ENCODE assay signal across 15 cellular contexts in genomic region chr20:19077370-19078220, GRCh38.
"Had no signal": no experiment of that assay in that cellular context is flagged by ENCODE, and none has a peak within 500 bp of the region (broad histone marks: within the 10 kb centered on the region; RNA-seq: fewer than 3 reads in every experiment).

No MANE protein-coding gene starts in this region.

- ATAC-seq: activated CD4-positive, alpha-beta T cell treated with anti-CD3 and anti-CD28 coated beads for 36 hours; activated T-helper 17 cell treated with anti-CD3 and anti-CD28 coated beads, Interleukin-2, amount 50 U/mL, for 72 hours; WTC11 had no signal

- H3K4me3 Mint-ChIP-seq: activated CD4-positive, alpha-beta memory T cell treated with anti-CD3 and anti-CD28 coated beads for 36 hours; activated CD4-positive, alpha-beta T cell treated with anti-CD3 and anti-CD28 coated beads for 36 hours; activated naive CD8-positive, alpha-beta T cell treated with anti-CD3 and anti-CD28 coated beads for 36 hours; activated T-helper 17 cell treated with anti-CD3 and anti-CD28 coated beads, Interleukin-2, amount 50 U/mL, for 72 hours; WTC11 had no signal

- H3K4me1 ChIP-seq: left ventricle myocardium inferior, prostate gland, right atrium auricular region, stomach had no signal

- H3K36me3 Mint-ChIP-seq: activated CD4-positive, alpha-beta memory T cell treated with anti-CD3 and anti-CD28 coated beads for 36 hours; activated naive CD8-positive, alpha-beta T cell treated with anti-CD3 and anti-CD28 coated beads for 36 hours; WTC11 had no signal

- H3K27ac Mint-ChIP-seq: activated CD4-positive, alpha-beta memory T cell treated with anti-CD3 and anti-CD28 coated beads for 36 hours; activated CD4-positive, alpha-beta T cell treated with anti-CD3 and anti-CD28 coated beads for 36 hours; activated naive CD8-positive, alpha-beta T cell treated with anti-CD3 and anti-CD28 coated beads for 36 hours; activated T-helper 17 cell treated with anti-CD3 and anti-CD28 coated beads, Interleukin-2, amount 50 U/mL, for 72 hours; WTC11 had no signal

- H3K27ac ChIP-seq: left ventricle myocardium inferior, prostate gland, right atrium auricular region, stomach had no signal

- H3K27me3 Mint-ChIP-seq: activated CD4-positive, alpha-beta memory T cell treated with anti-CD3 and anti-CD28 coated beads for 36 hours; activated naive CD8-positive, alpha-beta T cell treated with anti-CD3 and anti-CD28 coated beads for 36 hours had no signal

- H3K4me1 Mint-ChIP-seq: activated T-helper 17 cell treated with anti-CD3 and anti-CD28 coated beads, Interleukin-2, amount 50 U/mL, for 72 hours had no signal

- DNase-seq: activated CD4-positive, alpha-beta memory T cell treated with anti-CD3 and anti-CD28 coated beads for 36 hours; activated CD4-positive, alpha-beta T cell treated with anti-CD3 and anti-CD28 coated beads for 36 hours; activated naive CD4-positive, alpha-beta T cell; activated naive CD8-positive, alpha-beta T cell treated with anti-CD3 and anti-CD28 coated beads for 36 hours; activated T-cell treated with anti-CD3 and anti-CD28 coated beads, Interleukin-2, amount 50 U/mL, for 1 hour; amniotic stem cell; hypothalamus; islet precursor cell; left ventricle myocardium inferior; mammary epithelial cell; stomach had no signal

- H3K4me3 ChIP-seq: left ventricle myocardium inferior, prostate gland, right atrium auricular region, stomach had no signal

- H3K9me3 Mint-ChIP-seq: activated CD4-positive, alpha-beta memory T cell treated with anti-CD3 and anti-CD28 coated beads for 36 hours; activated naive CD8-positive, alpha-beta T cell treated with anti-CD3 and anti-CD28 coated beads for 36 hours; activated T-helper 17 cell treated with anti-CD3 and anti-CD28 coated beads, Interleukin-2, amount 50 U/mL, for 72 hours had no signal

- H3K9me3 ChIP-seq: left ventricle myocardium inferior, prostate gland, right atrium auricular region, stomach had no signal

- H3K27me3 ChIP-seq: right atrium auricular region had no signal
